Comparison of ENCODE assay signal across 2 cellular contexts in the genomic region with DNA sequence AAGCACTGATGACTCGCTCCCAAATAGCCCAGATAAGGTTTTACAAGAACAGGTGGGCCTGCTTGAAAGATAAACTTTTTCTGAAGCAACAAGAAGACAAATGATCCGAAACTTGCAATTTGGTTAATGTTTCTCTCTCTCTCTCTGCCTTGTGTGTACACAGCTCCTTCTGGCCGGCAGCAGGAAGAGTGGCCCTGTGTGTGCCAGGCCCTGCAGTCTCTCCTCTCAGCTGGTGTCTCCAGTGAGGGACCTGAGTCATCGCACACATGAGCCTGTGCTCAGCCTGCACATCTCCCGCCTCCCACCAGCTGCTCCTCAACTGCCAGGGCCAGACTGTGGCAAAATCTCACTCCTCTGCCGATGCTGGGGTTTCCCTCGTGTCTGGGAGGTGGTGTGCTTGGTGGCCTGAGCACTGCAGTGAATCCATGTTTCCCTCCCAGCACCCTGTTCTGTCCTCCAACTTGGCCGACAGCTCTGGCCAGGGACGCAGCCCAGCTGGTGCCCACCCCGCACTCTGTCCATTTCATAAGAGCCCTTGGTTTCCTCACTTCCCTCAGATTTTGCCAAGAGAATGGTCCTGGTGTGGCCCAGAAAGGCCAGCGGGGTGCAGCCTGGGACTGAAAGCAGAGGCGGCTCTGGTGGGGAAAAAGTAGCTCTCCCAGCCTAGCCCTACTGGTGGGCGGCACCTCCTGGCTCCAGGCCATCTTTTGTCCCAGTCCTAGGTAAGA.
TF ChIP-seq lines count a peak whose summit lies in the region.

No MANE protein-coding gene starts in this region.

TF ChIP-seq in HCT116, 20 proteins besides CTCF, POLR2A, EP300 and RAD21:
- TF ChIP-seq TCF7L2 (IDR thresholded peaks at IDR 0.05; ENCODE audit: borderline replicate concordance, extremely low read depth, insufficient read depth, insufficient read length) (peak; percentile 13), YY1 (IDR thresholded peaks at IDR 0.05; ENCODE audit: extremely low read depth, insufficient replicate concordance, low read depth, low read length) (no peak), JUND (IDR thresholded peaks at IDR 0.05) (peak; percentile 64), EZH2 (IDR thresholded peaks at IDR 0.05) (no peak), FOSL1 (IDR thresholded peaks at IDR 0.05; ENCODE audit: low read depth) (peak; percentile 77; the same call in 1 of the 2 replicates)
- TF ChIP-seq, protein P1, sequence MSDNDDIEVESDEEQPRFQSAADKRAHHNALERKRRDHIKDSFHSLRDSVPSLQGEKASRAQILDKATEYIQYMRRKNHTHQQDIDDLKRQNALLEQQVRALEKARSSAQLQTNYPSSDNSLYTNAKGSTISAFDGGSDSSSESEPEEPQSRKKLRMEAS (IDR thresholded peaks at IDR 0.05): peak; percentile 41

TF ChIP-seq in HEK293T, 16 proteins besides CTCF, POLR2A, EP300 and RAD21:
- TF ChIP-seq BHLHE40 (IDR thresholded peaks at IDR 0.05; ENCODE audit: borderline replicate concordance) (no peak), CTBP1 (IDR thresholded peaks at IDR 0.05; ENCODE audit: borderline replicate concordance) (no peak), FOXM1 (IDR thresholded peaks at IDR 0.05; ENCODE audit: borderline replicate concordance) (no peak)
